28 cellular contexts compared by ENCODE assay signal in the genomic region with DNA sequence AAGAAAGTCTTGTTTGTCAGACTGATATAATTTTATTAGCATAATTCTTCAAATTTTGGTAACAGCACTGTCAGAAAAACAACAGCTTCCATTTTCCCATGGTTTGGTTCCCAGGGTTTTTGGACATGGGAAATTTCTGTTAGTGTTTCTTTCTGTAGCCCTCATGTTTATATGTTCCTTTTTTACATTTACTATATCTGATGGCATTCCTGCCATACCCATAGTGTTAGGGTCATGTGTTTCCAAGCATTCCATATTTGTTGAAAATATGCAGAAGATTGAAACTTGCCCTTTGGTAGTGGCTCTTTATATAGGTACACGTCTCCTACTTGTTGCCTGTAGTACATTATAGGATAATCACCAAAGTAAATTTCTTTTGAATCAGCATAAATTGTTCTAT.
DNase-seq lines count a peak whose midpoint lies in the region; ATAC-seq and TF ChIP-seq lines count a peak whose summit lies in the region.
"Had no signal": no experiment of that assay in that cellular context is flagged by ENCODE, and none has a peak within 500 bp of the region (broad histone marks: within the 10 kb centered on the region; RNA-seq: fewer than 3 reads in every experiment).

No MANE protein-coding gene starts in this region.

- in situ Hi-C loops in gastrocnemius medialis (cut with MboI; ENCODE audit: low sequenced_read_pairs in 4 of 4): no loop called here

- peak overlapping the region; percentile 19 for H3K4me3 Mint-ChIP-seq in chondrocyte (ENCODE audit: unreplicated experiment)
- H3K4me3 Mint-ChIP-seq: IgD-negative memory B cell had no signal

- no peak for TF ChIP-seq CTCF in chondrocyte (IDR thresholded peaks at IDR 0.05)
- TF ChIP-seq CTCF in gastrocnemius medialis (IDR thresholded peaks at IDR 0.05 in 4 of 5, conservative IDR thresholded peaks at IDR 0.05 in 1 of 5): no peak
- TF ChIP-seq CTCF in GM20000 (IDR thresholded peaks at IDR 0.05; ENCODE audit: extremely low read depth, missing control alignments): no peak

- ATAC-seq in gastrocnemius medialis: no peak
- ATAC-seq in HG02610 (IDR thresholded peaks at IDR 0.05; ENCODE audit: unreplicated experiment): no peak
- no peak for ATAC-seq in HG03520 (IDR thresholded peaks at IDR 0.05; ENCODE audit: unreplicated experiment)
- ATAC-seq: activated naive CD4-positive, alpha-beta T cell treated with anti-CD3 and anti-CD28 coated beads, Interleukin-2, amount 50 U/mL, for 72 hours; gastroesophageal sphincter; pancreas; stimulated activated naive CD8-positive, alpha-beta T cell treated with anti-CD3 and anti-CD28 coated beads, Interleukin-15, Interleukin-2, amounts not matched to agents 100 U/mL and 50 U/mL, for 24 hours had no signal

- peak overlapping the region; percentile 98 for H3K27ac Mint-ChIP-seq in chondrocyte (ENCODE audit: unreplicated experiment)
- H3K27ac Mint-ChIP-seq: activated naive CD4-positive, alpha-beta T cell treated with anti-CD3 and anti-CD28 coated beads, Interleukin-2, amount 50 U/mL, for 72 hours; IgD-negative memory B cell had no signal

- TF ChIP-seq EP300 in Ishikawa (IDR thresholded peaks at IDR 0.05; ENCODE audit: borderline replicate concordance): no peak

- DNase-seq in EH (ENCODE audit: low read depth): peak; percentile 72
- no peak for DNase-seq in chondrocyte (ENCODE audit: low spot score)
- DNase-seq in gastrocnemius medialis: no peak
- DNase-seq in GM20000 (ENCODE audit: low spot score): no peak
- DNase-seq: activated CD4-positive, alpha-beta T cell treated with anti-CD3 and anti-CD28 coated beads for 48 hours; anterior cingulate cortex; central memory CD4-positive, alpha-beta T cell; esophagus squamous epithelium; NCI-H1092; NCI-H1694; NCI-H446 treated with DMSO at 0.1 percent for 48 hours; NCI-H82; pancreas; retina; SJCRH30; stimulated activated naive CD8-positive, alpha-beta T cell treated with anti-CD3 and anti-CD28 coated beads, Interleukin-15, Interleukin-2, amounts not matched to agents 100 U/mL and 50 U/mL, for 24 hours; T-helper 9 cell; testis; WERI-Rb-1 had no signal

- no peaks in the 10 kb centered on the region for H3K27me3 ChIP-seq in gastrocnemius medialis
- H3K27me3 ChIP-seq: BLaER1, esophagus squamous epithelium, gastroesophageal sphincter, pancreas, SJCRH30, testis, vagina had no signal

- H3K9me3 ChIP-seq in gastrocnemius medialis: no peaks in the 10 kb centered on the region
- H3K9me3 ChIP-seq: BLaER1, esophagus squamous epithelium, pancreas, SJCRH30, testis, vagina had no signal

- peaks cover 13% of the 10 kb centered on the region for H3K9me3 Mint-ChIP-seq in chondrocyte (ENCODE audit: low read depth)
- H3K9me3 Mint-ChIP-seq: activated naive CD4-positive, alpha-beta T cell treated with anti-CD3 and anti-CD28 coated beads, Interleukin-2, amount 50 U/mL, for 72 hours had no signal

- no peak for TF ChIP-seq POLR2A in gastrocnemius medialis (IDR thresholded peaks at IDR 0.05)

- intact Hi-C loops in gastrocnemius medialis (cut with DNase I; ENCODE audit: low total_unique reads): no loop called here

- TF ChIP-seq RAD21 in Ishikawa (IDR thresholded peaks at IDR 0.05; ENCODE audit: low read depth): no peak

- peaks cover 86% of the 10 kb centered on the region for H3K4me1 Mint-ChIP-seq in chondrocyte (ENCODE audit: low read depth)

- H3K27me3 Mint-ChIP-seq in chondrocyte (ENCODE audit: low read depth): no peaks in the 10 kb centered on the region
- H3K27me3 Mint-ChIP-seq: IgD-negative memory B cell had no signal

- H3K4me3 ChIP-seq in gastrocnemius medialis: no peak overlapping the region
- H3K4me3 ChIP-seq: BLaER1, esophagus squamous epithelium, gastroesophageal sphincter, pancreas, SJCRH30, skin epidermis, testis, vagina had no signal

- H3K36me3 Mint-ChIP-seq in chondrocyte (ENCODE audit: low read depth): peaks cover 16% of the 10 kb centered on the region

- peak overlapping the region; percentile 61 to 99 (median 84) for H3K27ac ChIP-seq in gastrocnemius medialis
- H3K27ac ChIP-seq: BLaER1, esophagus squamous epithelium, pancreas, SJCRH30, testis, vagina, WERI-Rb-1 had no signal

- peaks cover 91 to 95% of the 10 kb centered on the region in 2 donors for H3K4me1 ChIP-seq in gastrocnemius medialis
- H3K4me1 ChIP-seq: SJCRH30 had no signal

- H3K36me3 ChIP-seq in gastrocnemius medialis: no peaks in the 10 kb centered on the region
- H3K36me3 ChIP-seq: BLaER1, esophagus squamous epithelium, gastroesophageal sphincter, pancreas, SJCRH30, vagina, WERI-Rb-1 had no signal

TF ChIP-seq in Ishikawa, 13 proteins besides CTCF, POLR2A, EP300 and RAD21:
- no peak for TF ChIP-seq TAF1 (IDR thresholded peaks at IDR 0.05; ENCODE audit: low read depth)
- TF ChIP-seq ZBTB7A (IDR thresholded peaks at IDR 0.05; ENCODE audit: low read depth): no peak
- TF ChIP-seq TCF12 (IDR thresholded peaks at IDR 0.05; ENCODE audit: low read depth): no peak
- TF ChIP-seq TEAD4 (IDR thresholded peaks at IDR 0.05): 0 out of 2 replicates have a peak, but pooled peaks have one; percentile 27
